33 cellular contexts compared by ENCODE assay signal in genomic region chr1:82788660-82789059, GRCh38.
"Had no signal": no experiment of that assay in that cellular context is flagged by ENCODE, and none has a peak within 500 bp of the region (broad histone marks: within the 10 kb centered on the region; RNA-seq: fewer than 3 reads in every experiment).

No MANE protein-coding gene starts in this region.

- H3K27ac ChIP-seq: brain microvascular endothelial cell, coronary artery, dorsolateral prefrontal cortex, esophagus muscularis mucosa, foreskin keratinocyte, gastrocnemius medialis, heart left ventricle had no signal

- H3K36me3 ChIP-seq: brain microvascular endothelial cell, esophagus muscularis mucosa, gastrocnemius medialis, heart left ventricle had no signal

- H3K27me3 ChIP-seq: brain microvascular endothelial cell, dorsolateral prefrontal cortex, esophagus muscularis mucosa, foreskin keratinocyte, gastrocnemius medialis, heart left ventricle had no signal

- ATAC-seq: activated CD4-positive, alpha-beta T cell treated with anti-CD3 and anti-CD28 coated beads for 36 hours; activated CD8-positive, alpha-beta memory T cell treated with anti-CD3 and anti-CD28 coated beads, Interleukin-2, amount 10 ng/mL, durations not matched to agents 7 days and 5 days; activated CD8-positive, alpha-beta T cell treated with anti-CD3 and anti-CD28 coated beads, Interleukin-2, amount 10 ng/mL, durations not matched to agents 7 days and 5 days; activated T-helper 17 cell treated with anti-CD3 and anti-CD28 coated beads, Interleukin-2, amount 50 U/mL, for 72 hours; foreskin keratinocyte; gastrocnemius medialis; heart left ventricle had no signal

- H3K4me1 Mint-ChIP-seq: activated CD4-positive, alpha-beta T cell treated with anti-CD3 and anti-CD28 coated beads, Interleukin-2, amount 10 ng/mL, durations not matched to agents 24 days and 14 days; activated CD8-positive, alpha-beta memory T cell treated with anti-CD3 and anti-CD28 coated beads, Interleukin-2, amount 10 ng/mL, durations not matched to agents 7 days and 5 days; activated T-helper 17 cell treated with anti-CD3 and anti-CD28 coated beads, Interleukin-2, amount 50 U/mL, for 72 hours; central memory CD8-positive, alpha-beta T cell had no signal

- H3K9me3 ChIP-seq: gastrocnemius medialis had no signal

- H3K36me3 Mint-ChIP-seq: activated CD4-positive, alpha-beta memory T cell treated with anti-CD3 and anti-CD28 coated beads for 36 hours; activated CD8-positive, alpha-beta memory T cell treated with anti-CD3 and anti-CD28 coated beads, Interleukin-2, amount 10 ng/mL, durations not matched to agents 7 days and 5 days; activated naive CD8-positive, alpha-beta T cell had no signal

- H3K4me3 ChIP-seq: coronary artery, dorsolateral prefrontal cortex, esophagus muscularis mucosa, gastrocnemius medialis, heart left ventricle had no signal

- H3K4me1 ChIP-seq: esophagus muscularis mucosa, foreskin keratinocyte, gastrocnemius medialis had no signal

- DNase-seq: activated CD4-positive, alpha-beta memory T cell treated with anti-CD3 and anti-CD28 coated beads for 36 hours; activated CD4-positive, alpha-beta T cell treated with anti-CD3 and anti-CD28 coated beads for 36 hours; activated CD4-positive, alpha-beta T cell treated with anti-CD3 and anti-CD28 coated beads, Interleukin-2, amount 10 ng/mL, durations not matched to agents 24 days and 14 days; activated CD4-positive, CD25-positive, alpha-beta regulatory T cell; activated CD4-positive, CD25-positive, alpha-beta regulatory T cell treated with anti-CD3 and anti-CD28 coated beads, Interleukin-2, amount 50 U/mL, for 72 hours; activated CD8-positive, alpha-beta memory T cell treated with anti-CD3 and anti-CD28 coated beads, Interleukin-2, amount 10 ng/mL, durations not matched to agents 7 days and 5 days; activated CD8-positive, alpha-beta memory T cell treated with anti-CD3 and anti-CD28 coated beads, Interleukin-2, amount 50 U/mL, for 4 hours; activated CD8-positive, alpha-beta T cell treated with anti-CD3 and anti-CD28 coated beads, Interleukin-2, amount 10 ng/mL, durations not matched to agents 7 days and 5 days; activated effector memory CD4-positive, alpha-beta T cell treated with Interleukin-2 at 50 U/mL for 16 hours; activated gamma-delta T cell treated with Interleukin-2 at 50 U/mL for 16 hours; activated naive CD4-positive, alpha-beta T cell treated with anti-CD3 and anti-CD28 coated beads, Interleukin-2, amount 50 U/mL, for 16 hours; activated naive CD4-positive, alpha-beta T cell treated with Interleukin-2 at 50 U/mL for 16 hours; activated T-cell treated with anti-CD3 and anti-CD28 coated beads, Interleukin-2, amount 50 U/mL, for 1 hour; amniotic stem cell; anterior cingulate cortex; brain microvascular endothelial cell; dorsolateral prefrontal cortex; effector memory CD4-positive, alpha-beta T cell; endodermal cell; erythroblast; foreskin keratinocyte; gastrocnemius medialis; glutamatergic neuron; heart left ventricle; hypothalamus; T1000 had no signal

- H3K4me3 Mint-ChIP-seq: activated CD4-positive, alpha-beta memory T cell treated with anti-CD3 and anti-CD28 coated beads for 36 hours; activated CD4-positive, alpha-beta T cell treated with anti-CD3 and anti-CD28 coated beads for 36 hours; activated CD4-positive, alpha-beta T cell treated with anti-CD3 and anti-CD28 coated beads, Interleukin-2, amount 10 ng/mL, durations not matched to agents 24 days and 14 days; activated CD8-positive, alpha-beta memory T cell treated with anti-CD3 and anti-CD28 coated beads, Interleukin-2, amount 10 ng/mL, durations not matched to agents 7 days and 5 days; activated CD8-positive, alpha-beta T cell treated with anti-CD3 and anti-CD28 coated beads, Interleukin-2, amount 10 ng/mL, durations not matched to agents 7 days and 5 days; activated naive CD8-positive, alpha-beta T cell; activated T-helper 17 cell treated with anti-CD3 and anti-CD28 coated beads, Interleukin-2, amount 50 U/mL, for 72 hours; central memory CD8-positive, alpha-beta T cell; dendritic cell treated with granulocyte-macrophage colony-stimulating factor and Interleukin-4, amounts not matched to agents 40 ng/mL and 50 ng/mL, for 4 days; endodermal cell; T-helper 2 cell treated with Interferon-gamma antibody and Interleukin-4, amounts not matched to agents 5 μg/mL and 100 μg/mL, for 36 hours had no signal

- H3K9me3 Mint-ChIP-seq: activated CD4-positive, alpha-beta T cell treated with anti-CD3 and anti-CD28 coated beads, Interleukin-2, amount 10 ng/mL, durations not matched to agents 24 days and 14 days; endodermal cell had no signal

- H3K27ac Mint-ChIP-seq: activated CD4-positive, alpha-beta memory T cell treated with anti-CD3 and anti-CD28 coated beads for 36 hours; activated CD4-positive, alpha-beta T cell treated with anti-CD3 and anti-CD28 coated beads for 36 hours; activated CD4-positive, alpha-beta T cell treated with anti-CD3 and anti-CD28 coated beads, Interleukin-2, amount 10 ng/mL, durations not matched to agents 24 days and 14 days; activated CD8-positive, alpha-beta memory T cell treated with anti-CD3 and anti-CD28 coated beads, Interleukin-2, amount 10 ng/mL, durations not matched to agents 7 days and 5 days; activated CD8-positive, alpha-beta T cell treated with anti-CD3 and anti-CD28 coated beads, Interleukin-2, amount 10 ng/mL, durations not matched to agents 7 days and 5 days; activated naive CD8-positive, alpha-beta T cell; activated T-helper 17 cell treated with anti-CD3 and anti-CD28 coated beads, Interleukin-2, amount 50 U/mL, for 72 hours; dendritic cell treated with granulocyte-macrophage colony-stimulating factor and Interleukin-4, amounts not matched to agents 40 ng/mL and 50 ng/mL, for 4 days; endodermal cell; T-helper 2 cell treated with Interferon-gamma antibody and Interleukin-4, amounts not matched to agents 5 μg/mL and 100 μg/mL, for 36 hours had no signal

- H3K27me3 Mint-ChIP-seq: activated CD4-positive, alpha-beta memory T cell treated with anti-CD3 and anti-CD28 coated beads for 36 hours; activated CD4-positive, alpha-beta T cell treated with anti-CD3 and anti-CD28 coated beads for 36 hours; activated CD4-positive, alpha-beta T cell treated with anti-CD3 and anti-CD28 coated beads, Interleukin-2, amount 10 ng/mL, durations not matched to agents 24 days and 14 days; activated CD8-positive, alpha-beta memory T cell treated with anti-CD3 and anti-CD28 coated beads, Interleukin-2, amount 10 ng/mL, durations not matched to agents 7 days and 5 days; activated naive CD8-positive, alpha-beta T cell; activated T-helper 17 cell treated with anti-CD3 and anti-CD28 coated beads, Interleukin-2, amount 50 U/mL, for 72 hours; central memory CD8-positive, alpha-beta T cell; dendritic cell treated with granulocyte-macrophage colony-stimulating factor and Interleukin-4, amounts not matched to agents 40 ng/mL and 50 ng/mL, for 4 days had no signal
